In the genomic region with DNA sequence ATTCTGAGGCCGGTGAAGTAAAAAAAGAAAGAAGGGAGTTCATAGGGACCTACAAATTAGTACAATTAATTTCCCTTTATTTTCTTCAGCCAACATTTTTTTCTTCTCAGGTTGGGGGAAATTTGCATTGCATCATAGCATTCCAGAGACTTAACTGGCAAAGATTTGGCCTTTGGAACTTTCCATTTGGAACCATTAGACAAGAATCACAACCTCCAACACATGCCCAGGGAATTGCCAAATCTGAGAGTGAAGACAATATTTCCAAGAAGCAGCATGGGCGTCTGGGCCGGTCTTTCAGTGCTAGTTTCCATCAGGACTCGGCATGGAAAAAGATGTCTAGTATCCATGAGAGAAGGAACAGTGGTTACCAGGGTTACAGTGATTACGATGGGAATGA, we compare ENCODE assay signal across 16 cellular contexts.
"Had no signal": no experiment of that assay in that cellular context is flagged by ENCODE, and none has a peak within 500 bp of the region (broad histone marks: within the 10 kb centered on the region; RNA-seq: fewer than 3 reads in every experiment).

No MANE protein-coding gene starts in this region.

- H3K27ac Mint-ChIP-seq: activated naive CD8-positive, alpha-beta T cell; type B pancreatic cell had no signal

- H3K27me3 ChIP-seq: heart left ventricle, ovary, suprapubic skin had no signal

- H3K4me1 ChIP-seq: heart left ventricle, suprapubic skin had no signal

- H3K36me3 ChIP-seq: ovary had no signal

- DNase-seq: activated gamma-delta T cell; anterior cingulate cortex; effector memory CD8-positive, alpha-beta T cell; erythroblast; heart left ventricle; ovary; stimulated activated CD4-positive, alpha-beta T cell treated with anti-CD3 and anti-CD28 coated beads, Interleukin-4, amount 100 ng/mL, for 1 hour; stimulated activated CD8-positive, alpha-beta memory T cell treated with anti-CD3 and anti-CD28 coated beads, Interleukin-4, amount 100 ng/mL, for 48 hours; stimulated activated naive CD8-positive, alpha-beta T cell treated with anti-CD3 and anti-CD28 coated beads, Interleukin-15, Interleukin-2, amounts not matched to agents 100 U/mL and 50 U/mL, for 24 hours had no signal

- H3K4me3 Mint-ChIP-seq: activated naive CD8-positive, alpha-beta T cell; effector memory CD8-positive, alpha-beta T cell; type B pancreatic cell had no signal

- H3K27me3 Mint-ChIP-seq: activated naive CD8-positive, alpha-beta T cell; effector memory CD8-positive, alpha-beta T cell; type B pancreatic cell had no signal

- ATAC-seq: activated CD4-positive, CD25-positive, alpha-beta regulatory T cell treated with anti-CD3 and anti-CD28 coated beads, Interleukin-2, amount 50 U/mL, for 24 hours; effector memory CD8-positive, alpha-beta T cell; heart left ventricle; stimulated activated naive CD8-positive, alpha-beta T cell treated with anti-CD3 and anti-CD28 coated beads, Interleukin-15, Interleukin-2, amounts not matched to agents 100 U/mL and 50 U/mL, for 24 hours had no signal

- FAIRE-seq: frontal cortex, keratinocyte had no signal

- H3K27ac ChIP-seq: coronary artery, heart left ventricle, ovary, suprapubic skin had no signal

- H3K4me3 ChIP-seq: coronary artery, heart left ventricle, ovary, suprapubic skin had no signal

- H3K9me3 Mint-ChIP-seq: effector memory CD8-positive, alpha-beta T cell; type B pancreatic cell had no signal

- H3K9me3 ChIP-seq: heart left ventricle, ovary, suprapubic skin had no signal
